Comparison of ENCODE assay signal across 2 cellular contexts in genomic region chr14:105568859-105569766, GRCh38.
TF ChIP-seq lines count a peak whose summit lies in the region.

No MANE protein-coding gene starts in this region.

TF ChIP-seq in GM12891, 5 proteins besides CTCF, POLR2A, EP300 and RAD21:
- TF ChIP-seq SPI1 (IDR thresholded peaks at IDR 0.05; ENCODE audit: low read depth, low read length), result no peak
- TF ChIP-seq POU2F2 (IDR thresholded peaks at IDR 0.05; ENCODE audit: low read depth, low read length), result no peak
- no peak; the same call in 1 of the 2 replicates for TF ChIP-seq POLR2AphosphoS5 (IDR thresholded peaks at IDR 0.05; ENCODE audit: low read depth, low read length)
- no peak for TF ChIP-seq PAX5 (IDR thresholded peaks at IDR 0.05; ENCODE audit: insufficient read depth, low read length, severe bottlenecking)
- no peak for TF ChIP-seq TAF1 (IDR thresholded peaks at IDR 0.05; ENCODE audit: low read depth, low read length)

TF ChIP-seq in H1, 55 proteins besides CTCF, POLR2A, EP300 and RAD21:
- TF ChIP-seq JUND (IDR thresholded peaks at IDR 0.05; ENCODE audit: low read length), result no peak
- no peak for TF ChIP-seq NANOG (IDR thresholded peaks at IDR 0.05; ENCODE audit: insufficient read depth, low read depth, low read length, poor library complexity, severe bottlenecking)
- TF ChIP-seq KDM4A (IDR thresholded peaks at IDR 0.05; ENCODE audit: low read depth, low read length, severe bottlenecking), result no peak
- TF ChIP-seq TAF1 (IDR thresholded peaks at IDR 0.05; ENCODE audit: low read depth, low read length), result no peak
- no peak for TF ChIP-seq RNF2 (IDR thresholded peaks at IDR 0.05; ENCODE audit: borderline replicate concordance, low read depth, low read length, missing control alignments, poor library complexity, severe bottlenecking)
- TF ChIP-seq MAX (IDR thresholded peaks at IDR 0.05), result no peak
- TF ChIP-seq HDAC6 (IDR thresholded peaks at IDR 0.05; ENCODE audit: low read depth, low read length), result no peak
- TF ChIP-seq RFX5 (IDR thresholded peaks at IDR 0.05; ENCODE audit: borderline replicate concordance, low read depth, low read length), result no peak
- TF ChIP-seq USF2 (IDR thresholded peaks at IDR 0.05; ENCODE audit: low read length), result no peak
